In genomic region chr10:102644646-102645387, GRCh38 we compare ENCODE assay signal across 8 cellular contexts. TPM values are rescaled to one million over a fixed set of nuclear protein-coding genes. Genes with fewer than 3 reads are reported as not detected.
DNase-seq lines count a peak whose midpoint lies in the region; ATAC-seq and TF ChIP-seq lines count a peak whose summit lies in the region.

No MANE protein-coding gene starts in this region.

- intact Hi-C loops in IMR-90 (cut with micrococcal nuclease) (loop anchor here (10.0 kb wide), 1 partner anchor 250 kb away; the partner anchor contains the start of gene NFKB2), stomach (cut with DNase I; ENCODE audit: low total_unique reads) (no loop called here)

- TF ChIP-seq RAD21 in IMR-90 (IDR thresholded peaks at IDR 0.05; ENCODE audit: low read length), result peak; percentile 63

- H3K4me3 ChIP-seq in IMR-90 (ENCODE audit: insufficient read depth, low read depth, low read length) (peak overlapping the region; percentile 77), stomach (peak overlapping the region; percentile 77 to 97 (median 89))

- peak overlapping the region; percentile 63 for H3K23ac ChIP-seq in IMR-90 (ENCODE audit: low read depth, low read length)

- in situ Hi-C loops in IMR-90 (cut with MboI; ENCODE audit: low sequenced_read_pairs), result no loop called here

- H2BK5ac ChIP-seq in IMR-90 (ENCODE audit: low read depth, low read length, poor library complexity, severe bottlenecking), result peak overlapping the region; percentile 89

- H2AFZ ChIP-seq in IMR-90 (replicated peaks; ENCODE audit: low read length, poor library complexity), result peak overlapping the region; percentile 73

- H3K36me3 ChIP-seq in IMR-90 (ENCODE audit: control insufficient read depth, insufficient read depth, low read length), result peaks cover 16% of the 10 kb centered on the region
- peaks cover 0 to 13% (median 4%) of the 10 kb centered on the region in 4 donors for H3K36me3 ChIP-seq in stomach

- H3K9me1 ChIP-seq in IMR-90 (ENCODE audit: insufficient read depth, low read length), result peaks cover 25% of the 10 kb centered on the region

- peak overlapping the region; percentile 84 for H3K9ac ChIP-seq in IMR-90 (ENCODE audit: low read depth, low read length)

- H3K36me3 Mint-ChIP-seq in nephron (ENCODE audit: low read depth), result peaks cover 12% of the 10 kb centered on the region

- H2BK15ac ChIP-seq in IMR-90 (ENCODE audit: low read depth, low read length), result peak overlapping the region; percentile 19; the same call in 2 of the 3 replicates

- peak overlapping the region; percentile 88 for H4K91ac ChIP-seq in IMR-90 (ENCODE audit: insufficient read depth, low read depth, low read length)

- dilution Hi-C loops in IMR-90 (cut with HindIII; ENCODE audit: low sequenced_read_pairs, unreplicated experiment), result no loop called here

- H2BK20ac ChIP-seq in IMR-90 (ENCODE audit: low read depth, low read length), result no peak overlapping the region; the same call in 1 of the 2 replicates

- H3K27me3 Mint-ChIP-seq in nephron (ENCODE audit: low read depth), result no peaks in the 10 kb centered on the region

- peak overlapping the region; percentile 92 for H3K27ac ChIP-seq in IMR-90 (ENCODE audit: insufficient read depth, low read length)
- H3K27ac ChIP-seq in stomach, result peak overlapping the region; percentile 86 to 100 (median 99)

- peak overlapping the region; percentile 85 for H3K14ac ChIP-seq in IMR-90 (replicated peaks; ENCODE audit: low read depth, low read length)

- H3K4me1 Mint-ChIP-seq in nephron, result peaks cover 41% of the 10 kb centered on the region

- H2AK5ac ChIP-seq in IMR-90 (ENCODE audit: low read depth, low read length), result peak overlapping the region; percentile 92

- 0% methylated on average over 31 of the region's 62 CpGs; no CpG with 5 or more reads in 1 of the 2 experiments for WGBS in IMR-90 (ENCODE audit: extremely low coverage in 2 of 2, insufficient read length in 1 of 2), 2 experiments
- WGBS in stomach, 5 donors, result 0 to 1% (median 0%) methylated on average over 13 to 62 of the region's 62 CpGs

- POLR2A ChIA-PET in IMR-90 (lab: Charles Lee; ENCODE audit: unreplicated experiment), result interaction anchor here (1.3 to 1.9 kb wide), 2 partner anchors 15 to 31 kb away, joined by 4 to 14 read pairs; no protein-coding TSS in a partner anchor

- H3K56ac ChIP-seq in IMR-90 (ENCODE audit: extremely low read depth, insufficient read depth, low read length), result peak overlapping the region; percentile 98

- TF ChIP-seq POLR2A in IMR-90 (IDR thresholded peaks at IDR 0.05; ENCODE audit: low read depth, low read length) (no peak), stomach (IDR thresholded peaks at IDR 0.05) (no peak)

- peak overlapping the region; percentile 72 for H3K4ac ChIP-seq in IMR-90 (ENCODE audit: low read depth, low read length)

- H4K8ac ChIP-seq in IMR-90 (ENCODE audit: low read depth in 2 of 2, low read length in 2 of 2), result peak overlapping the region; percentile 27 to 66; a peak in 3 of 4 replicates

- H4K20me1 ChIP-seq in IMR-90 (ENCODE audit: insufficient read depth, low read length), result peaks cover 54% of the 10 kb centered on the region

- ATAC-seq in IMR-90 (ENCODE audit: low read depth) (no peak), GM18502 (IDR thresholded peaks at IDR 0.05; ENCODE audit: poor library complexity, unreplicated experiment) (no peak)

- H3K9me3 ChIP-seq in IMR-90 (ENCODE audit: control insufficient read depth, insufficient read depth, low read length) (no peaks in the 10 kb centered on the region), stomach (no peaks in the 10 kb centered on the region)

- H3K4me2 ChIP-seq in IMR-90 (ENCODE audit: low read depth, low read length), result peak overlapping the region; percentile 70

- no TSS peak for BruUV-seq in IMR-90 (replicated peaks; lab: Mats Ljungman, UMichigan)

- H3K9me3 Mint-ChIP-seq in nephron, result no peaks in the 10 kb centered on the region

- H3K4me3 Mint-ChIP-seq in nephron, result peak overlapping the region; percentile 88 to 94 (median 93)

- peak overlapping the region; percentile 83 to 98 (median 87) for H3K27ac Mint-ChIP-seq in nephron

- CTCF ChIA-PET in IMR-90 (lab: Yijun Ruan, JAX), result no interaction called here

- H3K27me3 ChIP-seq in IMR-90 (ENCODE audit: control insufficient read depth, insufficient read depth, low read length) (no peaks in the 10 kb centered on the region), stomach (no peaks in the 10 kb centered on the region)

- DNase-seq in DMS114 treated with DMSO at 0.1 percent for 48 hours (lab: John Stamatoyannopoulos, UW; ENCODE audit: unreplicated experiment) (peak; percentile 59), IMR-90 (peak; percentile 68), fibroblast of peridontal ligament (ENCODE audit: extremely low read depth) (peak; percentile 54), stomach (peak; percentile 90)
- DNase-seq in activated T-helper 9 cell treated with anti-CD3 and anti-CD28 coated beads, Interleukin-2, amount 50 U/mL, for 16 hours (ENCODE audit: low read depth), result peak; percentile 72

- peak overlapping the region; percentile 76 for H2BK120ac ChIP-seq in IMR-90 (ENCODE audit: low read depth, low read length)

- H3K4me1 ChIP-seq in IMR-90 (ENCODE audit: control insufficient read depth, insufficient read depth, low read length), result peaks cover 28% of the 10 kb centered on the region
- H3K4me1 ChIP-seq in stomach, result peaks cover 35 to 54% (median 46%) of the 10 kb centered on the region in 4 donors

- H2AK9ac ChIP-seq in IMR-90 (replicated peaks; ENCODE audit: low read depth, low read length, poor library complexity), result peak overlapping the region; percentile 94

- H3K18ac ChIP-seq in IMR-90 (ENCODE audit: low read depth, low read length), result peak overlapping the region; percentile 61

- peak overlapping the region; percentile 36 for H4K5ac ChIP-seq in IMR-90 (ENCODE audit: low read depth, low read length)

- H3K79me1 ChIP-seq in IMR-90 (ENCODE audit: low read depth in 1 of 2, low read length in 2 of 2), result peaks cover 0 to 41% of the 10 kb centered on the region in 2 experiments; a peak in 2 of 4 replicates

- no peak for TF ChIP-seq EP300 in stomach (IDR thresholded peaks at IDR 0.05)

- TF ChIP-seq CTCF in IMR-90 (conservative IDR thresholded peaks at IDR 0.05; ENCODE audit: low read depth, low read length) (peak; percentile 61), nephron (IDR thresholded peaks at IDR 0.05; ENCODE audit: unreplicated experiment in 3 of 3) (peak; percentile 45 to 60 (median 53)), stomach (IDR thresholded peaks at IDR 0.05) (peak in 5 of 7 experiments; percentile 53 to 72 (median 61))

TF ChIP-seq in IMR-90, 13 proteins besides CTCF, POLR2A, EP300 and RAD21:
- TF ChIP-seq RFX5 (IDR thresholded peaks at IDR 0.05; ENCODE audit: low read depth, low read length), result no peak
- TF ChIP-seq BHLHE40 (IDR thresholded peaks at IDR 0.05; ENCODE audit: low read depth, low read length), result peak; percentile 62; the same call in 1 of the 2 replicates
- peak; percentile 95 for TF ChIP-seq MXI1 (IDR thresholded peaks at IDR 0.05; ENCODE audit: borderline replicate concordance, low read depth, low read length)
- peak; percentile 60 for TF ChIP-seq SMC3 (IDR thresholded peaks at IDR 0.05; ENCODE audit: low read depth, low read length)

TF ChIP-seq in PFSK-1, 5 proteins besides CTCF, POLR2A, EP300 and RAD21:
- TF ChIP-seq FOXP2 (optimal IDR thresholded peaks at IDR 0.05; ENCODE audit: borderline replicate concordance, extremely low read depth, extremely low read length, insufficient read depth) (no peak), POLR2AphosphoS5 (IDR thresholded peaks at IDR 0.05; ENCODE audit: low read depth, low read length) (no peak; the same call in 1 of the 2 replicates), SIN3A (IDR thresholded peaks at IDR 0.05; ENCODE audit: borderline replicate concordance, insufficient read depth, low read length) (0 out of 2 replicates have a peak, but pooled peaks have one; percentile 28), TAF1 (IDR thresholded peaks at IDR 0.05; ENCODE audit: borderline replicate concordance, insufficient read depth, low read length) (0 out of 2 replicates have a peak, but pooled peaks have one; percentile 22)
- TF ChIP-seq, protein P1, sequence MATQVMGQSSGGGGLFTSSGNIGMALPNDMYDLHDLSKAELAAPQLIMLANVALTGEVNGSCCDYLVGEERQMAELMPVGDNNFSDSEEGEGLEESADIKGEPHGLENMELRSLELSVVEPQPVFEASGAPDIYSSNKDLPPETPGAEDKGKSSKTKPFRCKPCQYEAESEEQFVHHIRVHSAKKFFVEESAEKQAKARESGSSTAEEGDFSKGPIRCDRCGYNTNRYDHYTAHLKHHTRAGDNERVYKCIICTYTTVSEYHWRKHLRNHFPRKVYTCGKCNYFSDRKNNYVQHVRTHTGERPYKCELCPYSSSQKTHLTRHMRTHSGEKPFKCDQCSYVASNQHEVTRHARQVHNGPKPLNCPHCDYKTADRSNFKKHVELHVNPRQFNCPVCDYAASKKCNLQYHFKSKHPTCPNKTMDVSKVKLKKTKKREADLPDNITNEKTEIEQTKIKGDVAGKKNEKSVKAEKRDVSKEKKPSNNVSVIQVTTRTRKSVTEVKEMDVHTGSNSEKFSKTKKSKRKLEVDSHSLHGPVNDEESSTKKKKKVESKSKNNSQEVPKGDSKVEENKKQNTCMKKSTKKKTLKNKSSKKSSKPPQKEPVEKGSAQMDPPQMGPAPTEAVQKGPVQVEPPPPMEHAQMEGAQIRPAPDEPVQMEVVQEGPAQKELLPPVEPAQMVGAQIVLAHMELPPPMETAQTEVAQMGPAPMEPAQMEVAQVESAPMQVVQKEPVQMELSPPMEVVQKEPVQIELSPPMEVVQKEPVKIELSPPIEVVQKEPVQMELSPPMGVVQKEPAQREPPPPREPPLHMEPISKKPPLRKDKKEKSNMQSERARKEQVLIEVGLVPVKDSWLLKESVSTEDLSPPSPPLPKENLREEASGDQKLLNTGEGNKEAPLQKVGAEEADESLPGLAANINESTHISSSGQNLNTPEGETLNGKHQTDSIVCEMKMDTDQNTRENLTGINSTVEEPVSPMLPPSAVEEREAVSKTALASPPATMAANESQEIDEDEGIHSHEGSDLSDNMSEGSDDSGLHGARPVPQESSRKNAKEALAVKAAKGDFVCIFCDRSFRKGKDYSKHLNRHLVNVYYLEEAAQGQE (IDR thresholded peaks at IDR 0.05; ENCODE audit: insufficient read depth in 1 of 2, low read depth in 2 of 2, low read length in 2 of 2), result no peak
TF ChIP-seq in PFSK-1: peak in this region for 2.

RNA-seq across cellular contexts. Expression of gene TRIM8, which starts 0.5 kb away (rescaled TPM):
- total RNA-seq in IMR-90 (2012; rRNA removed) (25.5 and 30.0 TPM in 2 replicates), stomach (100 to 1,000 TPM in 3 of 5 donors, 10 to 100 TPM in 2; 40.0 to 253 (median 149) TPM)
- polyA plus RNA-seq in IMR-90 (2012; rRNA removed) (124 and 126 TPM in 2 replicates), stomach (10 to 100 TPM; 45.6 to 83.2 (median 68.4) TPM)
- polyA plus RNA-seq in IMR-90 (2012; cell fraction: cytosol; rRNA removed), result 102 and 174 TPM in 2 replicates
- 82.9 and 135 TPM in 2 replicates for polyA plus RNA-seq in IMR-90 (2012; cell fraction: nucleus; rRNA removed; ENCODE audit: low replicate concordance)
- 77.4 TPM for polyA plus RNA-seq in PFSK-1 (2012; ENCODE audit: insufficient read length, low read depth)
